17 cellular contexts compared by ENCODE assay signal in the genomic region with DNA sequence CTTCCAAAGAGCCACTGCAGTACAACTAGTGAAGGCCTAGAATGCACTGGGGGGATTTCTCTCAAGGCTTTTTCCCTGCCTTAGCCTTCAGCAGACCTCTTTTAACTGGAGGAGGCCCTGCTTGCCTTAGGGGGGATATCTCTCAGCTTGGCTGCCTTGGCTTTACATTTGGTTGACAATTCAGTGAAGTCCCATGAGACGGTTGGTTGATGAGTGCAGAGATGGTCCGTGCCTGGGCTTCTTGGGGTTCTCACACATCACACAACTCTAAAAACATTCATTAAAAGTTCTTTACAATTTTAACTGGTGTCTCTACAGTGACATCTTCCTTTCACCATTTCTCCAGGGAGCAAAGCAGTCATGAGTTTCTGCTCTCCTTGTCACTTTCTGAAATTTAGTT.
DNase-seq lines count a peak whose midpoint lies in the region; ATAC-seq and TF ChIP-seq lines count a peak whose summit lies in the region.
"Had no signal": no experiment of that assay in that cellular context is flagged by ENCODE, and none has a peak within 500 bp of the region (broad histone marks: within the 10 kb centered on the region; RNA-seq: fewer than 3 reads in every experiment).

No MANE protein-coding gene starts in this region.

- CTCF ChIA-PET in PC-9 (lab: Charles Lee): no interaction called here

- H3K27me3 ChIP-seq in PC-9 (ENCODE audit: insufficient read depth, low read depth): no peaks in the 10 kb centered on the region
- no peaks in the 10 kb centered on the region for H3K27me3 ChIP-seq in fibroblast of lung (ENCODE audit: control insufficient read depth, insufficient read depth, low read length)

- POLR2A ChIA-PET in PC-9 (lab: Charles Lee; ENCODE audit: unreplicated experiment): no interaction called here

- H3K79me2 ChIP-seq in PC-9 (ENCODE audit: low read depth) (no peaks in the 10 kb centered on the region), fibroblast of lung (ENCODE audit: control insufficient read depth, insufficient read depth, low read length) (no peaks in the 10 kb centered on the region)

- ATAC-seq in sciatic nerve: peak; percentile 26
- ATAC-seq in GM18517 (IDR thresholded peaks at IDR 0.05; ENCODE audit: unreplicated experiment): no peak
- ATAC-seq: T-cell had no signal

- H3K9me2 ChIP-seq in PC-9 (ENCODE audit: insufficient read depth): 0 out of 2 replicates have a peak, but pooled peaks cover 8% of the 10 kb centered on the region

- intact Hi-C loops in PC-9 (cut with micrococcal nuclease; ENCODE audit: unreplicated experiment): no loop called here
- intact Hi-C loops in sciatic nerve (cut with DNase I): no loop called here

- H3K4me1 ChIP-seq in PC-9 (replicated peaks; ENCODE audit: insufficient read depth) (no peaks in the 10 kb centered on the region), fibroblast of lung (ENCODE audit: control insufficient read depth, extremely low read depth, insufficient read depth, low read length) (peaks cover 9% of the 10 kb centered on the region)

- no peaks in the 10 kb centered on the region for H4K20me1 ChIP-seq in PC-9 (ENCODE audit: insufficient read depth)
- no peaks in the 10 kb centered on the region for H4K20me1 ChIP-seq in fibroblast of lung (ENCODE audit: control insufficient read depth, extremely low read depth, insufficient read depth, low read length)

- H2AFZ ChIP-seq in PC-9 (0 out of 2 replicates have a peak overlapping the region, but pooled peaks have one; percentile 8), fibroblast of lung (ENCODE audit: low read length) (no peak overlapping the region)

- no peak overlapping the region for H3K4me3 ChIP-seq in PC-9
- H3K4me3 ChIP-seq in fibroblast of lung (replicated peaks in 1 of 4; ENCODE audit: control extremely low read depth in 1 of 4, insufficient read depth in 1 of 4, low read depth in 3 of 4, low read length in 4 of 4): no peak overlapping the region

- DNase-seq in ELF-1 (ENCODE audit: low read depth, low spot score): peak; percentile 27
- no peak for DNase-seq in PC-9
- no peak for DNase-seq in fibroblast of lung (ENCODE audit: low read depth in 2 of 2)
- no peak for DNase-seq in sciatic nerve (ENCODE audit: low spot score)
- DNase-seq in AG20443 (ENCODE audit: low spot score): no peak
- no peak for DNase-seq in NCI-H748 (lab: John Stamatoyannopoulos, UW; ENCODE audit: unreplicated experiment)
- DNase-seq: CD4-positive, alpha-beta memory T cell; DMS153; NCI-H1048; NCI-H1436 treated with DMSO at 0.1 percent for 48 hours; NCI-H2029 treated with DMSO at 0.1 percent for 48 hours; NCI-H2171; NCI-H526 treated with DMSO at 0.1 percent for 48 hours; Right ventricle myocardium superior; T-cell had no signal

- no peaks in the 10 kb centered on the region for H3K9me3 ChIP-seq in PC-9 (ENCODE audit: insufficient read depth, low read depth)
- H3K9me3 ChIP-seq in fibroblast of lung (ENCODE audit: control insufficient read depth, insufficient read depth, low read depth, low read length): no peaks in the 10 kb centered on the region

- no peak overlapping the region for H3K9ac ChIP-seq in fibroblast of lung (ENCODE audit: insufficient read depth, low read length)
- H3K9ac ChIP-seq: KMS-11 had no signal

- H3K4me2 ChIP-seq in PC-9 (no peak overlapping the region), fibroblast of lung (ENCODE audit: extremely low read depth, insufficient read depth, low read length) (no peak overlapping the region)
- H3K4me2 ChIP-seq: KMS-11 had no signal

- H3K36me3 ChIP-seq in PC-9 (ENCODE audit: low read depth): no peaks in the 10 kb centered on the region
- H3K36me3 ChIP-seq in fibroblast of lung (ENCODE audit: control insufficient read depth, insufficient read depth, low read length): no peaks in the 10 kb centered on the region

- TF ChIP-seq CTCF in PC-9 (conservative IDR thresholded peaks at IDR 0.05) (no peak), fibroblast of lung (conservative IDR thresholded peaks at IDR 0.05 in 1 of 2, IDR thresholded peaks at IDR 0.05 in 1 of 2; ENCODE audit: low read depth in 1 of 2, low read length in 2 of 2) (no peak)

- H3F3A ChIP-seq in PC-9 (ENCODE audit: insufficient read depth, low read depth): no peaks in the 10 kb centered on the region

- H3K27ac ChIP-seq in PC-9 (no peak overlapping the region), fibroblast of lung (ENCODE audit: insufficient read depth, low read length) (peak overlapping the region; percentile 10)
- H3K27ac ChIP-seq: KMS-11 had no signal

- no TSS peak for BruUV-seq in PC-9 (replicated peaks; lab: Mats Ljungman, UMichigan)
